Comparison of ENCODE assay signal across 12 cellular contexts in genomic region chr4:103496800-103497199, GRCh38.
"Had no signal": no experiment of that assay in that cellular context is flagged by ENCODE, and none has a peak within 500 bp of the region (broad histone marks: within the 10 kb centered on the region; RNA-seq: fewer than 3 reads in every experiment).

No MANE protein-coding gene starts in this region.

- H3K27ac ChIP-seq: brain microvascular endothelial cell, testis had no signal

- DNase-seq: activated CD4-positive, alpha-beta T cell treated with anti-CD3 and anti-CD28 coated beads, Interleukin-2, amount 50 U/mL, for 4 hours; activated gamma-delta T cell; activated T-cell treated with anti-CD3 and anti-CD28 coated beads, Interleukin-2, amount 50 U/mL, for 4 hours; amygdala; brain microvascular endothelial cell; effector memory CD4-positive, alpha-beta T cell; midbrain; naive B cell; retina; stimulated activated CD4-positive, alpha-beta T cell treated with anti-CD3 and anti-CD28 coated beads, Interleukin-4, amount 100 ng/mL, for 24 hours; stimulated activated naive CD8-positive, alpha-beta T cell treated with anti-CD3 and anti-CD28 coated beads, Interleukin-15, amount 100 ng/mL, for 72 hours; testis had no signal

- H3K27me3 ChIP-seq: brain microvascular endothelial cell, testis had no signal

- H3K4me3 ChIP-seq: testis had no signal

- H3K36me3 ChIP-seq: brain microvascular endothelial cell had no signal

- H3K9me3 ChIP-seq: testis had no signal

- ATAC-seq: activated T-cell treated with anti-CD3 and anti-CD28 coated beads, Interleukin-2, amount 50 U/mL, for 4 hours had no signal

- H3K4me1 ChIP-seq: testis had no signal
